26 cellular contexts compared by ENCODE assay signal in genomic region chr22:27501191-27501936, GRCh38.
DNase-seq lines count a peak whose midpoint lies in the region; ATAC-seq, FAIRE-seq and TF ChIP-seq lines count a peak whose summit lies in the region.
"Had no signal": no experiment of that assay in that cellular context is flagged by ENCODE, and none has a peak within 500 bp of the region (broad histone marks: within the 10 kb centered on the region; RNA-seq: fewer than 3 reads in every experiment).

No MANE protein-coding gene starts in this region.

- peak overlapping the region; percentile 41 for H3K18ac ChIP-seq in mesendoderm (ENCODE audit: low read length)

- TF ChIP-seq CTCF in body of pancreas (IDR thresholded peaks at IDR 0.05): no peak

- WGBS in body of pancreas, 2 donors: 67 to 70% methylated on average over 9 of the region's 9 CpGs
- WGBS in mesendoderm (ENCODE audit: extremely low coverage, insufficient coverage, low lambda C conversion rate): no CpG with 5 or more reads among the region's 9 CpGs

- no peaks in the 10 kb centered on the region for H3K9me3 ChIP-seq in body of pancreas
- H3K9me3 ChIP-seq: mucosa of descending colon, neutrophil, thoracic aorta had no signal

- H3K27me3 ChIP-seq in body of pancreas (no peaks in the 10 kb centered on the region), mesendoderm (ENCODE audit: insufficient read depth, low read length, poor library complexity) (no peaks in the 10 kb centered on the region)
- H3K27me3 ChIP-seq: heart left ventricle, neutrophil had no signal

- H3K36me3 ChIP-seq in body of pancreas (replicated peaks in 1 of 2; ENCODE audit: insufficient read depth in 1 of 2, low read depth in 2 of 2) (no peaks in the 10 kb centered on the region), mesendoderm (ENCODE audit: control insufficient read depth, insufficient read depth, low read length) (no peaks in the 10 kb centered on the region)
- H3K36me3 ChIP-seq: heart left ventricle, left ventricle myocardium inferior, neutrophil, thoracic aorta had no signal

- TF ChIP-seq POLR2A in body of pancreas (IDR thresholded peaks at IDR 0.05): no peak

- ATAC-seq in body of pancreas (peak; percentile 58), HG02571 (IDR thresholded peaks at IDR 0.05; ENCODE audit: unreplicated experiment) (no peak)
- ATAC-seq: CD8-positive, alpha-beta T cell; GM12878; heart left ventricle; mucosa of descending colon; Right ventricle myocardium inferior had no signal

- no peaks in the 10 kb centered on the region for H3K79me1 ChIP-seq in mesendoderm (ENCODE audit: low read length)

- H2BK5ac ChIP-seq in mesendoderm (ENCODE audit: low read length): no peak overlapping the region

- no peak overlapping the region for H2BK120ac ChIP-seq in mesendoderm (ENCODE audit: low read depth, low read length)

- H3K79me2 ChIP-seq in mesendoderm (ENCODE audit: control insufficient read depth, insufficient read depth, low read length): no peaks in the 10 kb centered on the region

- H3K9ac ChIP-seq in mesendoderm (ENCODE audit: low read length): no peak overlapping the region

- no peak overlapping the region for H3K56ac ChIP-seq in mesendoderm (ENCODE audit: low read length)

- peak; percentile 94 for FAIRE-seq in urothelium cell line (lab: Jason Lieb, UNC)
- FAIRE-seq: GM12878 had no signal

- no peak overlapping the region for H2BK15ac ChIP-seq in mesendoderm (replicated peaks; ENCODE audit: low read depth)

- no peak overlapping the region for H3K4ac ChIP-seq in mesendoderm (ENCODE audit: low read depth, low read length)

- peak; percentile 49 for DNase-seq in NCI-H1092 treated with DMSO at 0.1 percent for 48 hours (lab: John Stamatoyannopoulos, UW)
- no peak for DNase-seq in NCI-H1092 (lab: John Stamatoyannopoulos, UW)
- peak; percentile 29 to 69 (median 60) for DNase-seq in body of pancreas
- no peak for DNase-seq in mesendoderm
- DNase-seq in urothelium cell line (ENCODE audit: low spot score): no peak
- DNase-seq in occipital lobe (lab: John Stamatoyannopoulos, UW): no peak
- no peak for DNase-seq in T-helper 1 cell
- DNase-seq: 8988T; activated CD4-positive, alpha-beta T cell treated with anti-CD3 and anti-CD28 coated beads for 1 hour; activated naive CD4-positive, alpha-beta T cell treated with anti-CD3 and anti-CD28 coated beads, Interleukin-2, amount 10 ng/mL, durations not matched to agents 7 days and 5 days; activated T-cell treated with anti-CD3 and anti-CD28 coated beads, Interleukin-2, amount 50 U/mL, for 48 hours; AML-193; CD8-positive, alpha-beta T cell; DMS79; dorsolateral prefrontal cortex; heart left ventricle; left ventricle myocardium inferior; mucosa of descending colon; NCI-H2107; stimulated activated CD4-positive, alpha-beta T cell treated with anti-CD3 and anti-CD28 coated beads, Interleukin-2, amount 100 ng/mL, for 48 hours; stimulated activated naive CD4-positive, alpha-beta T cell had no signal

- H3K27ac ChIP-seq in body of pancreas (peak overlapping the region in 3 of 4 donors; percentile 15 to 69 (median 40)), mesendoderm (ENCODE audit: low read depth, low read length) (no peak overlapping the region)
- H3K27ac ChIP-seq: dorsolateral prefrontal cortex, heart left ventricle, left ventricle myocardium inferior, neutrophil, thoracic aorta had no signal

- intact Hi-C loops in body of pancreas (cut with DNase I): no loop called here

- no peaks in the 10 kb centered on the region for H3K4me1 ChIP-seq in body of pancreas
- no peaks in the 10 kb centered on the region for H3K4me1 ChIP-seq in mesendoderm (ENCODE audit: control insufficient read depth, low read depth, low read length)
- H3K4me1 ChIP-seq: heart left ventricle, left ventricle myocardium inferior had no signal

- no peak overlapping the region for H4K8ac ChIP-seq in mesendoderm (ENCODE audit: low read depth, low read length)

- H3K23ac ChIP-seq in mesendoderm (ENCODE audit: low read length): no peak overlapping the region

- H4K5ac ChIP-seq in mesendoderm (ENCODE audit: low read length): no peak overlapping the region

- H3K4me3 ChIP-seq in body of pancreas (no peak overlapping the region), mesendoderm (ENCODE audit: low read length) (no peak overlapping the region)
- H3K4me3 ChIP-seq: dorsolateral prefrontal cortex, GM12878, heart left ventricle, left ventricle myocardium inferior, mucosa of descending colon, thoracic aorta had no signal

- H2AK5ac ChIP-seq in mesendoderm (ENCODE audit: low read length): no peak overlapping the region

- H3K4me2 ChIP-seq in mesendoderm (ENCODE audit: low read length): no peak overlapping the region

Comparison
In these comparisons a context has a peak if more than half of its experiments do, and no peak if none do; other contexts are left out.
1. DNase-seq: peak in NCI-H1092 treated with DMSO at 0.1 percent for 48 hours (single experiment) and body of pancreas (4 of 4); none in NCI-H1092 (single experiment), mesendoderm (single experiment), urothelium cell line (single experiment), occipital lobe (single experiment) and T-helper 1 cell (0 of 5).